25 cellular contexts compared by ENCODE assay signal in the genomic region with DNA sequence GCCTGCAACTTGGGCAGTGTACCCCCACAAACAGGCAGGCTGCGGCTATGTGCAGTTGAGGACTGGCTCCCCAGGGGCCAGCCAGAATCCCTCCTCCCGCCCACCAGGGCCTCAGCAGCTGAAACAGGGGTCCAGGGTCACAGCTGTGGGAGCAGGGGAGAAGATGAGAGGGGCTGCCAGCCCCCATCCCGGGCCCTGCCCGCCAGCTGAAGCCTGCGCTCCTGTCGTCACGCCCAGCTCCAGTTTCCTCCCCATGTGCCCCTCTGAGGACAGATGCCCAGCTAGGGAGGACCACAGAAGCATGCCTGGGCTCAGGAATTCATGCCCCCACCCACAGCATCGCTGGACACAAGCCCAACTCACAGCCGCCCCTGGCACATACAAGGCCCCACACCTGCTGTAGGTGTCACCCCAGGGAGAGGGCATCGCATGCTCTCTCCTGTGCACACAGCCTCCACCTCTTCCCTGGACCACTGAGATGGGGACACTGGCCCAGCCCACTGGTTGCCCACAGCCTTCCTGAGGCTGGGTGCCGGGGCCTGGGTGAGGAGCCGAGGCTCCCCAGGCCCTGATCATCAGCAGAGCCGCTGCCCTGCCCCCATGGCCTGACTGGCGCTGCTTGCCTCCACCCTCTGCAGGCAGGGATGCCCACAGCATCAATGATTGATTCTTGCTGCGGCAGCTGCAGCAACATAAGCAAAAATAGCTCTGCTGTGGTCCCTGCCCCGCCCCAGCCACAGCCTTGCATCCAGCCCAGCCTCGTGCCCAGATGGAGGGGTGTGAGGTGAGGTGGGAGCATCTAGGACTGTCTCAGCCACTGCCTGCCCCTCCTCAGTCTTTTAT. TPM values are rescaled to one million over a fixed set of nuclear protein-coding genes. Genes with fewer than 3 reads are reported as not detected.
DNase-seq lines count a peak whose midpoint lies in the region; ATAC-seq and TF ChIP-seq lines count a peak whose summit lies in the region.
"Had no signal": no experiment of that assay in that cellular context is flagged by ENCODE, and none has a peak within 500 bp of the region (broad histone marks: within the 10 kb centered on the region; RNA-seq: fewer than 3 reads in every experiment).

No MANE protein-coding gene starts in this region.

- H3K4me1 Mint-ChIP-seq in nephron progenitor cell: peaks cover 35% of the 10 kb centered on the region

- H3K36me3 Mint-ChIP-seq in nephron progenitor cell (ENCODE audit: low read depth): no peaks in the 10 kb centered on the region
- H3K36me3 Mint-ChIP-seq: activated naive CD8-positive, alpha-beta T cell treated with anti-CD3 and anti-CD28 coated beads for 36 hours had no signal

- intact Hi-C loops in right cardiac atrium (cut with DNase I): loop anchor here in 2 of 4 donors (5.0 to 10.0 kb wide), 2 partner anchors 60 to 373 kb away; no protein-coding TSS in a partner anchor

- no peak overlapping the region for H3K27ac ChIP-seq in right cardiac atrium (ENCODE audit: low read length)
- H3K27ac ChIP-seq: C4-2B, left lung, thoracic aorta had no signal

- H3K27me3 ChIP-seq in right cardiac atrium (ENCODE audit: control insufficient read depth, insufficient read depth): no peaks in the 10 kb centered on the region

- DNase-seq in NCI-H2227 (lab: John Stamatoyannopoulos, UW; ENCODE audit: unreplicated experiment) (peak; percentile 33), NCI-H2227 treated with DMSO at 0.1 percent for 48 hours (lab: John Stamatoyannopoulos, UW) (no peak), NCI-H1694 treated with DMSO at 0.1 percent for 48 hours (lab: John Stamatoyannopoulos, UW) (peak; percentile 50), right cardiac atrium (peak in 2 of 3 donors; percentile 29 to 42), retina (peak; percentile 49), kidney tubule cell (ENCODE audit: low spot score) (no peak), nephron progenitor cell (no peak)
- DNase-seq: 8988T; activated CD4-positive, alpha-beta T cell treated with anti-CD3 and anti-CD28 coated beads, Interleukin-2, amount 10 ng/mL, durations not matched to agents 7 days and 5 days; activated naive CD8-positive, alpha-beta T cell treated with anti-CD3 and anti-CD28 coated beads for 36 hours; activated T-cell treated with anti-CD3 and anti-CD28 coated beads for 4 hours; DMS153; HFFc6; KG1; NCI-H1048; NCI-H2107; stimulated activated CD4-positive, alpha-beta T cell treated with anti-CD3 and anti-CD28 coated beads, Interleukin-12 subunit alpha, Interleukin-12 subunit beta, amount 100 ng/mL, for 4 hours; SW 1271 had no signal

- peaks cover 47% of the 10 kb centered on the region for H3K27me3 Mint-ChIP-seq in nephron progenitor cell (ENCODE audit: low read depth, poor library complexity)

- H3K27ac Mint-ChIP-seq in nephron progenitor cell: no peak overlapping the region
- H3K27ac Mint-ChIP-seq: activated CD4-positive, alpha-beta T cell treated with anti-CD3 and anti-CD28 coated beads, Interleukin-2, amount 10 ng/mL, durations not matched to agents 7 days and 5 days; activated naive CD8-positive, alpha-beta T cell treated with anti-CD3 and anti-CD28 coated beads for 36 hours; HFFc6; progenitor cell of endocrine pancreas had no signal

- peaks cover 7% of the 10 kb centered on the region for H3K4me1 ChIP-seq in right cardiac atrium (ENCODE audit: control insufficient read depth, insufficient read depth, low read length)

- H3K9me3 ChIP-seq in right cardiac atrium (ENCODE audit: control insufficient read depth, low read length): no peaks in the 10 kb centered on the region
- H3K9me3 ChIP-seq: left lung, thoracic aorta had no signal

- H3K4me3 ChIP-seq in right cardiac atrium (ENCODE audit: low read length): no peak overlapping the region
- H3K4me3 ChIP-seq: left lung, thoracic aorta had no signal

- ATAC-seq in right cardiac atrium (no peak), HG03342 (IDR thresholded peaks at IDR 0.05; ENCODE audit: unreplicated experiment) (no peak)
- ATAC-seq: left lung had no signal

- TF ChIP-seq CTCF in nephron progenitor cell (IDR thresholded peaks at IDR 0.05): no peak

- no peak overlapping the region for H3K4me3 Mint-ChIP-seq in nephron progenitor cell
- H3K4me3 Mint-ChIP-seq: activated CD4-positive, alpha-beta T cell treated with anti-CD3 and anti-CD28 coated beads, Interleukin-2, amount 10 ng/mL, durations not matched to agents 7 days and 5 days; activated naive CD8-positive, alpha-beta T cell treated with anti-CD3 and anti-CD28 coated beads for 36 hours; HFFc6 had no signal

- no peaks in the 10 kb centered on the region for H3K9me3 Mint-ChIP-seq in nephron progenitor cell
- H3K9me3 Mint-ChIP-seq: activated CD4-positive, alpha-beta T cell treated with anti-CD3 and anti-CD28 coated beads, Interleukin-2, amount 10 ng/mL, durations not matched to agents 7 days and 5 days; activated naive CD8-positive, alpha-beta T cell treated with anti-CD3 and anti-CD28 coated beads for 36 hours; HFFc6 had no signal

- WGBS in right cardiac atrium: 74% methylated on average over 17 of the region's 17 CpGs

RNA-seq across cellular contexts. Expression of gene CLBA1, which starts 3.7 kb away (rescaled TPM):
- 1 to 10 TPM; 1.8 to 4.2 (median 3.1) TPM for total RNA-seq in right cardiac atrium
- 2.4 TPM for polyA plus RNA-seq in right cardiac atrium

RNA-seq across cellular contexts. Expression of gene AHNAK2, which starts 3.7 kb away (rescaled TPM):
- 1 to 10 TPM; 2.5 to 5.7 (median 3.3) TPM for total RNA-seq in right cardiac atrium
- polyA plus RNA-seq in right cardiac atrium: 2.0 TPM
- total RNA-seq: activated CD4-positive, alpha-beta T cell treated with anti-CD3 and anti-CD28 coated beads, Interleukin-2, amount 10 ng/mL, durations not matched to agents 7 days and 5 days had no signal

RNA-seq across cellular contexts. Expression of gene CDCA4, which starts 39.0 kb away (rescaled TPM):
- 1 to 10 TPM; 2.9 to 3.9 (median 3.3) TPM for total RNA-seq in right cardiac atrium
- polyA plus RNA-seq in right cardiac atrium: 2.5 TPM

RNA-seq across cellular contexts. Expression of gene PLD4, which starts 57.2 kb away (rescaled TPM):
- under 1 TPM; 0.06 to 0.88 (median 0.20) TPM for total RNA-seq in right cardiac atrium
- polyA plus RNA-seq in right cardiac atrium: 0.05 TPM
- total RNA-seq: activated CD4-positive, alpha-beta T cell treated with anti-CD3 and anti-CD28 coated beads, Interleukin-2, amount 10 ng/mL, durations not matched to agents 7 days and 5 days; activated naive CD8-positive, alpha-beta T cell treated with anti-CD3 and anti-CD28 coated beads for 36 hours; bronchial epithelial cell; epithelial cell of proximal tubule had no signal

Comparison
In these comparisons a context has a peak if more than half of its experiments do, and no peak if none do; other contexts are left out.
1. DNase-seq: peak in NCI-H2227 (single experiment), NCI-H1694 treated with DMSO at 0.1 percent for 48 hours (single experiment), right cardiac atrium (2 of 3) and retina (single experiment); none in NCI-H2227 treated with DMSO at 0.1 percent for 48 hours (single experiment), kidney tubule cell (single experiment) and nephron progenitor cell (single experiment).